In the genomic region with DNA sequence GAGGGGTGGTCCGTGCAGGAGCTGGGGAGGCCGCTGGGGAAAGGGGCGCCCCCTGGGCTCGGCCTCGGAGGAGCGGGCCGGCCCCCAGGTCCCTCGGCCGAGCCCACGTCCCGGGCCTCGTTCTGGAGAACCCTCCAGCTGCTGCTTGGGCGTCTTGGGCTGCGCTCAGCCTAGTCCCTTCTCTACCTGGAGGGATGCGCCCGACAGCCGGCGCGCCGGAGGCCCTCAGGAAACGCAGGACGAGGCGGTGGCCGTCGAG, we compare ENCODE assay signal across 7 cellular contexts. TPM values are rescaled to one million over a fixed set of nuclear protein-coding genes. Genes with fewer than 3 reads are reported as not detected.
A peak's percentile ranks its signal among the peaks of the same experiment; 100 is the strongest.
DNase-seq lines count a peak whose midpoint lies in the region; ATAC-seq and TF ChIP-seq lines count a peak whose summit lies in the region.

No MANE protein-coding gene starts in this region.

- H3K4me1 ChIP-seq in IMR-90 (ENCODE audit: control insufficient read depth, insufficient read depth, low read length) (no peaks in the 10 kb centered on the region), rectal smooth muscle tissue (ENCODE audit: control insufficient read depth, insufficient read depth, low read length) (no peaks in the 10 kb centered on the region)

- dilution Hi-C loops in IMR-90 (cut with HindIII; ENCODE audit: low sequenced_read_pairs, unreplicated experiment) = no loop called here

- H3K27me3 Mint-ChIP-seq in effector memory CD8-positive, alpha-beta T cell = no peaks in the 10 kb centered on the region

- H4K8ac ChIP-seq in IMR-90 (ENCODE audit: low read depth in 2 of 2, low read length in 2 of 2) = peak overlapping the region; percentile 75 to 83; a peak in 2 of 4 replicates

- in situ Hi-C loops in IMR-90 (cut with MboI; ENCODE audit: low sequenced_read_pairs) = no loop called here

- H3K36me3 ChIP-seq in IMR-90 (ENCODE audit: control insufficient read depth, insufficient read depth, low read length) (peaks cover 5% of the 10 kb centered on the region; the same call in 1 of the 2 replicates), rectal smooth muscle tissue (ENCODE audit: control insufficient read depth, insufficient read depth, low read length) (no peaks in the 10 kb centered on the region)

- H3K23ac ChIP-seq in IMR-90 (ENCODE audit: low read depth, low read length) = no peak overlapping the region

- H4K5ac ChIP-seq in IMR-90 (ENCODE audit: low read depth, low read length) = peak overlapping the region; percentile 93

- H3K79me1 ChIP-seq in IMR-90 (ENCODE audit: low read depth in 1 of 2, low read length in 2 of 2) = peaks cover 10 to 18% of the 10 kb centered on the region in 2 experiments

- H3K4me2 ChIP-seq in IMR-90 (ENCODE audit: low read depth, low read length) = peak overlapping the region; percentile 78

- intact Hi-C loops in IMR-90 (cut with micrococcal nuclease) = loop anchor here (2.0 kb wide), 1 partner anchor 69 kb away; no protein-coding TSS in a partner anchor

- H2BK5ac ChIP-seq in IMR-90 (ENCODE audit: low read depth, low read length, poor library complexity, severe bottlenecking) = no peak overlapping the region

- CTCF ChIA-PET in IMR-90 (lab: Yijun Ruan, JAX) = interaction anchor here (0.6 kb wide), 2 partner anchors 48 to 515 kb away, joined by 3 read pairs; no protein-coding TSS in a partner anchor

- no peak for TF ChIP-seq CTCF in IMR-90 (conservative IDR thresholded peaks at IDR 0.05; ENCODE audit: low read depth, low read length)

- H2BK120ac ChIP-seq in IMR-90 (ENCODE audit: low read depth, low read length) = no peak overlapping the region

- no peak overlapping the region; the same call in 1 of the 2 replicates for H3K18ac ChIP-seq in IMR-90 (ENCODE audit: low read depth, low read length)

- H3K27me3 ChIP-seq in IMR-90 (ENCODE audit: control insufficient read depth, insufficient read depth, low read length) (no peaks in the 10 kb centered on the region), rectal smooth muscle tissue (ENCODE audit: control insufficient read depth, insufficient read depth, low read length) (no peaks in the 10 kb centered on the region)

- TF ChIP-seq RAD21 in IMR-90 (IDR thresholded peaks at IDR 0.05; ENCODE audit: low read length) = no peak

- ATAC-seq in GM21367 (IDR thresholded peaks at IDR 0.05; ENCODE audit: unreplicated experiment) (peak; percentile 28), IMR-90 (ENCODE audit: low read depth) (no peak)
- ATAC-seq in effector memory CD8-positive, alpha-beta T cell (replicated peaks) = no peak

- POLR2A ChIA-PET in IMR-90 (lab: Charles Lee; ENCODE audit: unreplicated experiment) = no interaction called here

- no TSS peak for BruUV-seq in IMR-90 (replicated peaks; lab: Mats Ljungman, UMichigan)

- no peaks in the 10 kb centered on the region for H3K9me1 ChIP-seq in IMR-90 (ENCODE audit: insufficient read depth, low read length)

- H2BK15ac ChIP-seq in IMR-90 (ENCODE audit: low read depth, low read length) = no peak overlapping the region; the same call in 2 of the 3 replicates

- no peaks in the 10 kb centered on the region for H3K9me3 ChIP-seq in IMR-90 (ENCODE audit: control insufficient read depth, insufficient read depth, low read length)

- no peak overlapping the region for H3K14ac ChIP-seq in IMR-90 (replicated peaks; ENCODE audit: low read depth, low read length)

- H3K4me3 ChIP-seq in IMR-90 (ENCODE audit: insufficient read depth, low read depth, low read length) (peak overlapping the region; percentile 74), rectal smooth muscle tissue (ENCODE audit: low read length) (peak overlapping the region; percentile 67)

- 0 out of 2 replicates have a peak overlapping the region, but pooled peaks have one; percentile 51 for H2AK5ac ChIP-seq in IMR-90 (ENCODE audit: low read depth, low read length)

- H3K4ac ChIP-seq in IMR-90 (ENCODE audit: low read depth, low read length) = peak overlapping the region; percentile 61

- H4K91ac ChIP-seq in IMR-90 (ENCODE audit: insufficient read depth, low read depth, low read length) = no peak overlapping the region

- no peak overlapping the region; the same call in 1 of the 2 replicates for H3K27ac ChIP-seq in IMR-90 (ENCODE audit: insufficient read depth, low read length)
- H3K27ac ChIP-seq in rectal smooth muscle tissue (ENCODE audit: low read depth, low read length) = no peak overlapping the region

- H4K20me1 ChIP-seq in IMR-90 (ENCODE audit: insufficient read depth, low read length) = peaks cover 17% of the 10 kb centered on the region

- whole genome bisulfite sequencing in IMR-90 (ENCODE audit: extremely low coverage in 2 of 2, insufficient read length in 1 of 2), 2 experiments = 7% methylated on average over 20 of the region's 25 CpGs; no CpG with 5 or more reads in 1 of the 2 experiments

- peak overlapping the region; percentile 94 for H2AFZ ChIP-seq in IMR-90 (replicated peaks; ENCODE audit: low read length, poor library complexity)

- no peak for TF ChIP-seq POLR2A in IMR-90 (IDR thresholded peaks at IDR 0.05; ENCODE audit: low read depth, low read length)

- H2BK20ac ChIP-seq in IMR-90 (ENCODE audit: low read depth, low read length) = no peak overlapping the region

- peak overlapping the region in 1 of 2 donors; percentile 53 for H3K27ac Mint-ChIP-seq in effector memory CD8-positive, alpha-beta T cell

- H3K36me3 Mint-ChIP-seq in effector memory CD8-positive, alpha-beta T cell (ENCODE audit: insufficient read depth) = peaks cover 13% of the 10 kb centered on the region

- H3K9me3 Mint-ChIP-seq in effector memory CD8-positive, alpha-beta T cell = no peaks in the 10 kb centered on the region

- H3K9ac ChIP-seq in IMR-90 (ENCODE audit: low read depth, low read length) (peak overlapping the region; percentile 42), rectal smooth muscle tissue (ENCODE audit: low read length) (no peak overlapping the region)

- peak overlapping the region; percentile 72 to 74 for H3K4me3 Mint-ChIP-seq in effector memory CD8-positive, alpha-beta T cell

- H3K56ac ChIP-seq in IMR-90 (ENCODE audit: extremely low read depth, insufficient read depth, low read length) = no peak overlapping the region

- no peak for DNase-seq in IMR-90
- no peak for DNase-seq in effector memory CD8-positive, alpha-beta T cell
- no peak for DNase-seq in NCI-H2029 treated with DMSO at 0.1 percent for 48 hours (lab: John Stamatoyannopoulos, UW)
- DNase-seq in NCI-H1092 (lab: John Stamatoyannopoulos, UW) = no peak
- no peak for DNase-seq in activated CD8-positive, alpha-beta memory T cell treated with anti-CD3 and anti-CD28 coated beads, Interleukin-2, amount 50 U/mL, for 48 hours

- peak overlapping the region; percentile 92 for H2AK9ac ChIP-seq in IMR-90 (replicated peaks; ENCODE audit: low read depth, low read length, poor library complexity)

- H3K4me1 Mint-ChIP-seq in effector memory CD8-positive, alpha-beta T cell (ENCODE audit: low read depth in 2 of 2) = peaks cover 19 to 32% of the 10 kb centered on the region in 2 donors

TF ChIP-seq in IMR-90, 13 proteins besides CTCF, POLR2A, EP300 and RAD21:
- TF ChIP-seq MAFK (IDR thresholded peaks at IDR 0.05; ENCODE audit: low read depth, low read length) = no peak
TF ChIP-seq in IMR-90: peak in this region for 0.

RNA-seq across cellular contexts. Expression of gene D2HGDH, which starts 0.3 kb away (rescaled TPM):
- total RNA-seq in IMR-90 (2012; rRNA removed) = 6.3 and 8.3 TPM in 2 replicates
- polyA plus RNA-seq in IMR-90 (2012; rRNA removed) = 22.1 and 23.0 TPM in 2 replicates
- polyA plus RNA-seq in IMR-90 (2012; cell fraction: cytosol; rRNA removed) = 18.3 and 27.2 TPM in 2 replicates
- 193 and 430 TPM in 2 replicates for polyA plus RNA-seq in IMR-90 (2012; cell fraction: nucleus; rRNA removed; ENCODE audit: low replicate concordance)

RNA-seq across cellular contexts. Expression of gene ING5, which starts 32.3 kb away (rescaled TPM):
- total RNA-seq in IMR-90 (2012; rRNA removed) = 16.7 and 38.9 TPM in 2 replicates
- polyA plus RNA-seq in IMR-90 (2012; rRNA removed) = 36.1 and 36.5 TPM in 2 replicates
- polyA plus RNA-seq in IMR-90 (2012; cell fraction: cytosol; rRNA removed) = 28.4 and 31.1 TPM in 2 replicates
- polyA plus RNA-seq in IMR-90 (2012; cell fraction: nucleus; rRNA removed; ENCODE audit: low replicate concordance) = 107 and 146 TPM in 2 replicates

RNA-seq across cellular contexts. Expression of gene GAL3ST2, which starts 42.5 kb away (rescaled TPM):
- total RNA-seq in IMR-90 (2012; rRNA removed) = not detected in 2 replicates
- polyA plus RNA-seq in IMR-90 (2012; rRNA removed) = 0.07 TPM in 1 of 2 replicates, not detected in the other
- polyA plus RNA-seq in IMR-90 (2012; cell fraction: cytosol; rRNA removed) = 0.10 TPM in 1 of 2 replicates, not detected in the other
- polyA plus RNA-seq in IMR-90 (2012; cell fraction: nucleus; rRNA removed; ENCODE audit: low replicate concordance) = 0.26 and 0.51 TPM in 2 replicates

RNA-seq across cellular contexts. Expression of gene DTYMK, which starts 47.5 kb away (rescaled TPM):
- total RNA-seq in IMR-90 (2012; rRNA removed) = 31.7 and 32.8 TPM in 2 replicates
- 50.1 and 50.5 TPM in 2 replicates for polyA plus RNA-seq in IMR-90 (2012; rRNA removed)
- polyA plus RNA-seq in IMR-90 (2012; cell fraction: cytosol; rRNA removed) = 40.6 and 60.0 TPM in 2 replicates
- polyA plus RNA-seq in IMR-90 (2012; cell fraction: nucleus; rRNA removed; ENCODE audit: low replicate concordance) = 20.9 and 27.0 TPM in 2 replicates
